29 cellular contexts compared by ENCODE assay signal in the genomic region with DNA sequence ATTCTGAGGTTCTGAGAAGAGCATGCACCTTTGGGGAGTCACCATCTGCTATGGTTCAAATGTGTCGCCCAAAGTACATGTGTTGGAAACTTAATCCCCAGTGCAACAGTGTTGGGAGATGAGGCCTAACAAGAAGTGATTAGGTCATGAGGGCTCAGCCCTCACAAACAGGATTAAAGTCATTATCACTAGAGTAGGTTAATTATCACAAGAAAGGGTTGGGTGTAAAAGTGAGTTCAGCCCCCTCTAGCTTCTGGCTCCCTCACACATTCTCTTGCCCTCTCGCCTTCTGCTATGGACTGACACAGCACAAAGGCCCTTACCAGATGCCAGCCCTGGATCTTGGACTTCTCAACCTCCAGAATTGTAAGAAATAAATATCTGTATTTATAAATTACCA.
"Had no signal": no experiment of that assay in that cellular context is flagged by ENCODE, and none has a peak within 500 bp of the region (broad histone marks: within the 10 kb centered on the region; RNA-seq: fewer than 3 reads in every experiment).

No MANE protein-coding gene starts in this region.

- H3K9me3 ChIP-seq: left lung, lower lobe of right lung, mucosa of descending colon, ovary, prostate gland, stomach, testis, thyroid gland, uterus had no signal

- H3K27me3 ChIP-seq: left lung, ovary, stomach, testis, thyroid gland, uterus had no signal

- H3K27me3 Mint-ChIP-seq: stimulated activated naive B cell treated with anti-CD40 and anti-IgM and Interleukin-4, amounts not matched to agents 10 μg/mL and 1 μg/mL and 100 μg/mL, for 72 hours had no signal

- H3K27ac Mint-ChIP-seq: immature natural killer cell; naive thymus-derived CD4-positive, alpha-beta T cell; natural killer cell treated with Interleukin-12 subunit alpha and Interleukin-12 subunit beta and Interleukin-15 and Interleukin-18, amount 100 ng/mL, for 72 hours; stimulated activated naive B cell treated with anti-CD40 and anti-IgM and Interleukin-4, amounts not matched to agents 10 μg/mL and 1 μg/mL and 100 μg/mL, for 72 hours had no signal

- FAIRE-seq: islet of Langerhans, kidney had no signal

- H3K36me3 Mint-ChIP-seq: immature natural killer cell; naive thymus-derived CD4-positive, alpha-beta T cell; natural killer cell treated with Interleukin-12 subunit alpha and Interleukin-12 subunit beta and Interleukin-15 and Interleukin-18, amount 100 ng/mL, for 72 hours; stimulated activated naive B cell treated with anti-CD40 and anti-IgM and Interleukin-4, amounts not matched to agents 10 μg/mL and 1 μg/mL and 100 μg/mL, for 72 hours had no signal

- H3K4me1 Mint-ChIP-seq: immature natural killer cell; naive thymus-derived CD4-positive, alpha-beta T cell; stimulated activated naive B cell treated with anti-CD40 and anti-IgM and Interleukin-4, amounts not matched to agents 10 μg/mL and 1 μg/mL and 100 μg/mL, for 72 hours had no signal

- H3K4me3 ChIP-seq: left lung, lower lobe of right lung, mucosa of descending colon, ovary, prostate gland, skin epidermis, stomach, testis, thyroid gland, uterus had no signal

- ATAC-seq: left colon; left lung; lower lobe of right lung; mucosa of descending colon; naive thymus-derived CD4-positive, alpha-beta T cell; natural killer cell treated with Interleukin-12 subunit alpha and Interleukin-12 subunit beta and Interleukin-15 and Interleukin-18, amount 100 ng/mL, for 72 hours; right cardiac atrium; sciatic nerve; stimulated activated naive B cell treated with anti-CD40 and anti-IgM and Interleukin-4, amounts not matched to agents 10 μg/mL and 1 μg/mL and 100 μg/mL, for 72 hours; stimulated activated naive CD8-positive, alpha-beta T cell treated with anti-CD3 and anti-CD28 coated beads, Interleukin-15, Interleukin-2, amounts not matched to agents 100 U/mL and 50 U/mL, for 24 hours had no signal

- H3K4me3 Mint-ChIP-seq: immature natural killer cell; naive thymus-derived CD4-positive, alpha-beta T cell; natural killer cell treated with Interleukin-12 subunit alpha and Interleukin-12 subunit beta and Interleukin-15 and Interleukin-18, amount 100 ng/mL, for 72 hours; stimulated activated naive B cell treated with anti-CD40 and anti-IgM and Interleukin-4, amounts not matched to agents 10 μg/mL and 1 μg/mL and 100 μg/mL, for 72 hours had no signal

- H3K27ac ChIP-seq: left lung, lower lobe of right lung, ovary, prostate gland, skin epidermis, stomach, testis, thyroid gland, uterus had no signal

- H3K36me3 ChIP-seq: left lung, lower lobe of right lung, ovary, prostate gland, stomach, thyroid gland, uterus had no signal

- H3K4me1 ChIP-seq: left lung, lower lobe of right lung, prostate gland, stomach, testis, thyroid gland, uterus had no signal

- H3K9me3 Mint-ChIP-seq: natural killer cell treated with Interleukin-12 subunit alpha and Interleukin-12 subunit beta and Interleukin-15 and Interleukin-18, amount 100 ng/mL, for 72 hours had no signal

- DNase-seq: hypothalamus; immature natural killer cell; kidney; left colon; left lung; lower lobe of right lung; mammary epithelial cell; midbrain; mucosa of descending colon; naive thymus-derived CD4-positive, alpha-beta T cell; ovary; retina; right cardiac atrium; stimulated activated CD4-positive, alpha-beta T cell treated with anti-CD3 and anti-CD28 coated beads, Interleukin-12 subunit alpha, Interleukin-12 subunit beta, amount 100 ng/mL, for 4 hours; stimulated activated CD4-positive, alpha-beta T cell treated with anti-CD3 and anti-CD28 coated beads, Interleukin-15, amount 100 ng/mL, for 24 hours; stimulated activated CD4-positive, alpha-beta T cell treated with anti-CD3 and anti-CD28 coated beads, Interleukin-2, amount 100 ng/mL, for 24 hours; stimulated activated CD4-positive, alpha-beta T cell treated with anti-CD3 and anti-CD28 coated beads, Interleukin-4, amount 100 ng/mL, for 1 hour; stimulated activated naive B cell treated with anti-CD40 and anti-IgM and Interleukin-4, amounts not matched to agents 10 μg/mL and 1 μg/mL and 100 μg/mL, for 72 hours; stimulated activated naive CD8-positive, alpha-beta T cell treated with anti-CD3 and anti-CD28 coated beads, Interleukin-15, Interleukin-2, amounts not matched to agents 100 U/mL and 50 U/mL, for 24 hours; stomach; testis; thyroid gland; trophoblast cell; uterus had no signal
